Comparison of ENCODE assay signal across 35 cellular contexts in the genomic region with DNA sequence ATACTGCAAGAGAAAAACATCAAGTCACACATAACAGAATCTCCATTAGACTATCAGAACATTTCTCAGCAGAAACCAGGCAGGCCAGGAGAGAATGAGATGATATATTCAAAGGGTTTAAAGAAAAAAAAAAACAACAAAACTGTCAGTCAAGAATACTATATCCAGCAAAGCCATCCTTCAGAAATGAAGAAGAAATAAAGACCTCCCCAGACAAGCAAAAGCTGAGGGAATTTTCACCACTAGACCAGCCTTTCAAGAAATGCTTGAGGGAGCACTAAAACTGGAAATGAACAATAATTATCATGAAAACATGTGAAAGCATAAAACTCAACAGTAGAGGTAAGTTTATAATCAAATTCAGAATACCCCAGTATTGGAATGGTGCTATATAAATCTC. TPM values are rescaled to one million over a fixed set of nuclear protein-coding genes. Genes with fewer than 3 reads are reported as not detected.
"Had no signal": no experiment of that assay in that cellular context is flagged by ENCODE, and none has a peak within 500 bp of the region (broad histone marks: within the 10 kb centered on the region; RNA-seq: fewer than 3 reads in every experiment).

No MANE protein-coding gene starts in this region.

- H3K4me3 ChIP-seq: MG63 had no signal

- H3K36me3 ChIP-seq: MG63 had no signal

- DNase-seq: Karpas-422, Kasumi-1, KG1, MG63, MM.1S, MV-4-11, NCI-H1048, NCI-H1092, NCI-H1092 treated with DMSO at 0.1 percent for 48 hours, NCI-H1105, NCI-H1105 treated with DMSO at 0.1 percent for 48 hours, NCI-H1417, NCI-H1417 treated with DMSO at 0.1 percent for 48 hours, NCI-H1436, NCI-H1436 treated with DMSO at 0.1 percent for 48 hours, NCI-H146, NCI-H1694, NCI-H1694 treated with DMSO at 0.1 percent for 48 hours, NCI-H187, NCI-H187 treated with DMSO at 0.1 percent for 48 hours, NCI-H1930, NCI-H2029, NCI-H2029 treated with DMSO at 0.1 percent for 48 hours, NCI-H2081, NCI-H2081 treated with DMSO at 0.1 percent for 48 hours, NCI-H2107, NCI-H2171, NCI-H2171 treated with DMSO at 0.1 percent for 48 hours, NCI-H2227 treated with DMSO at 0.1 percent for 48 hours, NCI-H226, NCI-H345, NCI-H446, NCI-H446 treated with DMSO at 0.1 percent for 48 hours had no signal

- H3K27ac ChIP-seq: KMS-11 had no signal

RNA-seq across cellular contexts. Expression of gene LPAR3, which starts 56.7 kb away (rescaled TPM):
- total RNA-seq: LHCN-M2 had no signal
